Comparison of ENCODE assay signal across 11 cellular contexts in genomic region chr9:35661756-35662350, GRCh38. TPM values are rescaled to one million over a fixed set of nuclear protein-coding genes. Genes with fewer than 3 reads are reported as not detected.
DNase-seq lines count a peak whose midpoint lies in the region; ATAC-seq and TF ChIP-seq lines count a peak whose summit lies in the region.
"Had no signal": no experiment of that assay in that cellular context is flagged by ENCODE, and none has a peak within 500 bp of the region (broad histone marks: within the 10 kb centered on the region; RNA-seq: fewer than 3 reads in every experiment).

No MANE protein-coding gene starts in this region.

- no peaks in the 10 kb centered on the region for H3K27me3 ChIP-seq in thoracic aorta (replicated peaks; ENCODE audit: insufficient read depth)

- in situ Hi-C loops in G401 (cut with HindIII; ENCODE audit: low sequenced_read_pairs), result no loop called here

- ATAC-seq in activated T-cell treated with anti-CD3 and anti-CD28 coated beads, Interleukin-2, amount 50 U/mL, for 72 hours (replicated peaks in 1 of 2), result no peak
- ATAC-seq in thoracic aorta (ENCODE audit: insufficient number of reproducible peaks, low FRiP score, low read depth) (no peak), HG03442 (IDR thresholded peaks at IDR 0.05; ENCODE audit: unreplicated experiment) (no peak), GM18502 (IDR thresholded peaks at IDR 0.05; ENCODE audit: poor library complexity, unreplicated experiment) (no peak)

- peaks cover 34 to 58% of the 10 kb centered on the region in 2 donors for H3K4me1 ChIP-seq in thoracic aorta (ENCODE audit: control insufficient read depth in 1 of 2, low read depth in 2 of 2)

- H3K36me3 Mint-ChIP-seq in activated T-cell treated with anti-CD3 and anti-CD28 coated beads, Interleukin-2, amount 50 U/mL, for 72 hours (ENCODE audit: insufficient read depth in 2 of 2), result peaks cover 4 to 9% of the 10 kb centered on the region in 2 donors
- peaks cover 13 to 24% (median 23%) of the 10 kb centered on the region in 3 donors for H3K36me3 Mint-ChIP-seq in immature natural killer cell

- peak overlapping the region in 1 of 2 donors; percentile 52 for H3K4me3 Mint-ChIP-seq in activated T-cell treated with anti-CD3 and anti-CD28 coated beads, Interleukin-2, amount 50 U/mL, for 72 hours
- peak overlapping the region; percentile 56 to 83 (median 77) for H3K4me3 Mint-ChIP-seq in immature natural killer cell

- H3K4me3 ChIP-seq in thoracic aorta, result no peak overlapping the region

- no peak for TF ChIP-seq CTCF in thoracic aorta (IDR thresholded peaks at IDR 0.05)

- peak; percentile 57 for DNase-seq in activated gamma-delta T cell treated with Interleukin-2 at 50 U/mL for 16 hours
- DNase-seq in activated gamma-delta T cell (lab: John Stamatoyannopoulos, UW), result no peak
- no peak for DNase-seq in activated T-cell treated with anti-CD3 and anti-CD28 coated beads, Interleukin-2, amount 50 U/mL, for 72 hours
- DNase-seq in immature natural killer cell, result peak; percentile 51 to 53 (median 52)
- DNase-seq in thoracic aorta (ENCODE audit: low spot score), result no peak
- no peak for DNase-seq in G401 (ENCODE audit: low spot score)
- DNase-seq: activated CD8-positive, alpha-beta memory T cell treated with anti-CD3 and anti-CD28 coated beads, Interleukin-2, amount 50 U/mL, for 4 hours; KG1 had no signal

- H3K27ac Mint-ChIP-seq in activated T-cell treated with anti-CD3 and anti-CD28 coated beads, Interleukin-2, amount 50 U/mL, for 72 hours, result peak overlapping the region; percentile 53
- peak overlapping the region; percentile 89 to 96 (median 92) for H3K27ac Mint-ChIP-seq in immature natural killer cell

- H3K4me1 Mint-ChIP-seq in activated T-cell treated with anti-CD3 and anti-CD28 coated beads, Interleukin-2, amount 50 U/mL, for 72 hours (ENCODE audit: low read depth), result peaks cover 85% of the 10 kb centered on the region
- peaks cover 81 to 91% of the 10 kb centered on the region in 2 donors for H3K4me1 Mint-ChIP-seq in immature natural killer cell

- no peaks in the 10 kb centered on the region for H3K9me3 ChIP-seq in thoracic aorta

- H3K36me3 ChIP-seq in thoracic aorta, result peaks cover 10% of the 10 kb centered on the region

- H3K27ac ChIP-seq in thoracic aorta, result peak overlapping the region; percentile 99

- H3K27me3 Mint-ChIP-seq in activated T-cell treated with anti-CD3 and anti-CD28 coated beads, Interleukin-2, amount 50 U/mL, for 72 hours (ENCODE audit: low read depth), result peaks cover 4% of the 10 kb centered on the region
- peaks cover 11 to 28% (median 24%) of the 10 kb centered on the region in 3 donors for H3K27me3 Mint-ChIP-seq in immature natural killer cell (ENCODE audit: low read depth in 3 of 3)

- no peaks in the 10 kb centered on the region for H3K9me3 Mint-ChIP-seq in activated T-cell treated with anti-CD3 and anti-CD28 coated beads, Interleukin-2, amount 50 U/mL, for 72 hours
- H3K9me3 Mint-ChIP-seq in immature natural killer cell, result peaks cover 0 to 5% (median 3%) of the 10 kb centered on the region in 6 donors

RNA-seq across cellular contexts. Expression of gene ARHGEF39, which starts 3.1 kb away (rescaled TPM):
- 10 to 100 TPM; 12.0 to 15.1 TPM for total RNA-seq in activated T-cell treated with anti-CD3 and anti-CD28 coated beads, Interleukin-2, amount 50 U/mL, for 72 hours
- polyA plus RNA-seq in immature natural killer cell, result 1 to 10 TPM in 2 of 3 donors, under 1 TPM in 1; 0.92 to 1.9 (median 1.1) TPM
- total RNA-seq in thoracic aorta, result 1 to 10 TPM in 1 of 2 donors, under 1 TPM in 1; 0.54 to 1.2 TPM
- 12.3 and 12.4 TPM in 2 replicates for total RNA-seq in G401 (2014; rRNA removed; shearing (Covaris generic))

RNA-seq across cellular contexts. Expression of gene CCDC107, which starts 3.8 kb away (rescaled TPM):
- total RNA-seq in activated T-cell treated with anti-CD3 and anti-CD28 coated beads, Interleukin-2, amount 50 U/mL, for 72 hours, result 10 to 100 TPM in 1 of 2 donors, 1 to 10 TPM in 1; 9.5 to 10.8 TPM
- polyA plus RNA-seq in immature natural killer cell, result 100 to 1,000 TPM; 101 to 106 (median 103) TPM
- 10 to 100 TPM; 75.2 to 92.2 TPM for total RNA-seq in thoracic aorta
- 7.6 and 19.3 TPM in 2 replicates for total RNA-seq in G401 (2014; rRNA removed; shearing (Covaris generic))

RNA-seq across cellular contexts. Expression of gene RMRP, which starts 4.0 kb away (rescaled TPM):
- 1,000 to 10,000 TPM; 5,353 to 9,709 TPM for total RNA-seq in activated T-cell treated with anti-CD3 and anti-CD28 coated beads, Interleukin-2, amount 50 U/mL, for 72 hours
- polyA plus RNA-seq in immature natural killer cell, result 10 to 100 TPM in 1 of 3 donors, not detected in 2; 23.0 TPM
- total RNA-seq in thoracic aorta, result 1,000 to 10,000 TPM; 1,550 to 5,543 TPM
- 4,372 and 15,582 TPM in 2 replicates for total RNA-seq in G401 (2014; rRNA removed; shearing (Covaris generic))

RNA-seq across cellular contexts. Expression of gene SIT1, which starts 11.1 kb away (rescaled TPM):
- total RNA-seq in activated T-cell treated with anti-CD3 and anti-CD28 coated beads, Interleukin-2, amount 50 U/mL, for 72 hours, result 10 to 100 TPM; 61.4 to 65.6 TPM
- 1 to 10 TPM in 1 of 3 donors, under 1 TPM in 2; 0.26 to 1.4 (median 0.49) TPM for polyA plus RNA-seq in immature natural killer cell
- total RNA-seq in thoracic aorta, result under 1 TPM in 1 of 2 donors, not detected in 1; 0.68 TPM
- total RNA-seq in G401 (2014; rRNA removed; shearing (Covaris generic)), result not detected in 2 replicates
- total RNA-seq: fibroblast of villous mesenchyme had no signal

RNA-seq across cellular contexts. Expression of gene CA9, which starts 11.9 kb away (rescaled TPM):
- total RNA-seq in activated T-cell treated with anti-CD3 and anti-CD28 coated beads, Interleukin-2, amount 50 U/mL, for 72 hours, result 1 to 10 TPM in 1 of 2 donors, under 1 TPM in 1; 0.65 to 1.6 TPM
- polyA plus RNA-seq in immature natural killer cell, result not detected
- 10 to 100 TPM in 1 of 2 donors, not detected in 1; 10.7 TPM for total RNA-seq in thoracic aorta
- total RNA-seq in G401 (2014; rRNA removed; shearing (Covaris generic)), result 0.86 TPM in 1 of 2 replicates, not detected in the other
- total RNA-seq: fibroblast of villous mesenchyme had no signal

Comparison
In these comparisons a context has a peak if more than half of its experiments do, and no peak if none do; other contexts are left out.
1. DNase-seq: peak in activated gamma-delta T cell treated with Interleukin-2 at 50 U/mL for 16 hours (single experiment) and immature natural killer cell (3 of 3); none in activated gamma-delta T cell (single experiment), activated T-cell treated with anti-CD3 and anti-CD28 coated beads, Interleukin-2, amount 50 U/mL, for 72 hours (0 of 2), thoracic aorta (single experiment) and G401 (single experiment).